In the genomic region with DNA sequence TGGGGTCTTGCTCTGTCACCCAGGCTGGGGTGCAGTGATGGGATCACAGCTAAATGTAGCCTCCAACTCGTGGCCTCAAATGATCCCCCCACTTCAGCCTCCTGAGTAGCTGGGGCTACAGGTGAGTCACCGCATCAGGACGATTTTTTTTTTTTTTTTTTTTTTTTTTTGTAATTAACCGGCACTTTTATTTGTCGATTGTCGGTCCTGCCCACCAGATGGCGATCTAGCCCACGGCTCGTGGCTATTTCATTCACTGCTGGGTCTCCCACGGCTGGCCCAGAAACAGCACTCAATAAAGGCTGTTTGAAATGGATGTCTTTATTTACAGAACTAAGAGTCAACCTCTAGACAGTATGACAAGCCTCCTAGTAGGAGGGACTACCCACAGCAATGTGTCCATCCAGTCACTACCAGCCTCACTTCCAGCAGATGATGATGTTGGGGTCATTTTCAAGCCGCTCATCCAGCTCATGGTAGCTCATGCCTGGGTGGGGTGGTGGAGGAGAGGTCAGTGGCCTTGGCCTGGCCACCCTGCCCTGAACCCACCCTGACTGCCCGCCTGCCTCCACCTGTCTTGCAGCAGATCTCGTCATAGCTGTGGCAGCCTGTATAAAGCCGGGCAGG, we compare ENCODE assay signal across 8 cellular contexts. TPM values are rescaled to one million over a fixed set of nuclear protein-coding genes. Genes with fewer than 3 reads are reported as not detected.
DNase-seq lines count a peak whose midpoint lies in the region; ATAC-seq, FAIRE-seq and TF ChIP-seq lines count a peak whose summit lies in the region.

No MANE protein-coding gene starts in this region.

- peaks cover 17% of the 10 kb centered on the region for H3K36me3 ChIP-seq in SJSA1

- intact Hi-C loops in head of caudate nucleus (cut with DNase I): loop anchor here (5.0 kb wide), 1 partner anchor 195 kb away; no protein-coding TSS in a partner anchor

- H3K9me3 ChIP-seq in SJSA1 (replicated peaks): no peaks in the 10 kb centered on the region

- no peak for ATAC-seq in HG03280 (IDR thresholded peaks at IDR 0.05; ENCODE audit: unreplicated experiment)

- H3K4me3 ChIP-seq in SJSA1 (no peak overlapping the region), retinal pigment epithelial cell (ENCODE audit: low read length) (no peak overlapping the region)

- in situ Hi-C loops in KBM-7 (cut with MboI; ENCODE audit: low pct_unique_long_range_greater_than_20kb, low sequenced_read_pairs): no loop called here

- no peaks in the 10 kb centered on the region for H3K27me3 ChIP-seq in SJSA1 (replicated peaks)

- DNase-seq in D721Med (ENCODE audit: insufficient read length, low spot score) (peak; percentile 66), KBM-7 (peak; percentile 81), SJSA1 (ENCODE audit: low read depth in 1 of 2, low spot score in 2 of 2) (peak; percentile 60 to 67), head of caudate nucleus (peak; percentile 45 to 88 (median 70)), retinal pigment epithelial cell (ENCODE audit: low read depth) (no peak), cortex of kidney (lab: John Stamatoyannopoulos, UW) (no peak)
- DNase-seq in activated naive CD4-positive, alpha-beta T cell treated with Interleukin-2 at 50 U/mL for 16 hours: peak; percentile 78

- FAIRE-seq in D721Med (lab: Jason Lieb, UNC): no peak

- peaks cover 27% of the 10 kb centered on the region for H3K4me1 ChIP-seq in SJSA1 (replicated peaks)

- peak; percentile 59 for TF ChIP-seq CTCF in D721Med (IDR thresholded peaks at IDR 0.05; ENCODE audit: insufficient read depth, missing control alignments)
- TF ChIP-seq CTCF in retinal pigment epithelial cell (conservative IDR thresholded peaks at IDR 0.05; ENCODE audit: low read depth, low read length): peak; percentile 72

- no peak overlapping the region for H3K27ac ChIP-seq in SJSA1

RNA-seq across cellular contexts. Expression of a gene that starts 1.8 kb away (rescaled TPM):
- total RNA-seq in SJSA1 (2014; rRNA removed; shearing (Covaris generic)): 0.97 TPM in 1 of 2 replicates, not detected in the other

RNA-seq across cellular contexts. Expression of a gene that starts 3.3 kb away (rescaled TPM):
- 4.9 and 9.9 TPM in 2 replicates for total RNA-seq in SJSA1 (2014; rRNA removed; shearing (Covaris generic))

RNA-seq across cellular contexts. Expression of a gene that starts 3.4 kb away (rescaled TPM):
- total RNA-seq in SJSA1 (2014; rRNA removed; shearing (Covaris generic)): 13.7 and 14.3 TPM in 2 replicates

RNA-seq across cellular contexts. Expression of a gene that starts 6.7 kb away (rescaled TPM):
- 17.4 and 21.1 TPM in 2 replicates for total RNA-seq in SJSA1 (2014; rRNA removed; shearing (Covaris generic))

RNA-seq across cellular contexts. Expression of a gene that starts 12.0 kb away (rescaled TPM):
- total RNA-seq in SJSA1 (2014; rRNA removed; shearing (Covaris generic)): 40.6 and 51.2 TPM in 2 replicates

Comparison
In these comparisons a context has a peak if more than half of its experiments do, and no peak if none do; other contexts are left out.
1. DNase-seq: peak in D721Med (single experiment), KBM-7 (single experiment), SJSA1 (2 of 2), activated naive CD4-positive, alpha-beta T cell treated with Interleukin-2 at 50 U/mL for 16 hours (single experiment) and head of caudate nucleus (42 of 42); none in retinal pigment epithelial cell (single experiment) and cortex of kidney (single experiment).